12 cellular contexts compared by ENCODE assay signal in genomic region chr5:138460032-138460693, GRCh38. TPM values are rescaled to one million over a fixed set of nuclear protein-coding genes. Genes with fewer than 3 reads are reported as not detected.
DNase-seq lines count a peak whose midpoint lies in the region; ATAC-seq, FAIRE-seq and TF ChIP-seq lines count a peak whose summit lies in the region.
"Had no signal": no experiment of that assay in that cellular context is flagged by ENCODE, and none has a peak within 500 bp of the region (broad histone marks: within the 10 kb centered on the region; RNA-seq: fewer than 3 reads in every experiment).

No MANE protein-coding gene starts in this region.

- H3K36me3 Mint-ChIP-seq in activated CD4-positive, alpha-beta T cell treated with anti-CD3 and anti-CD28 coated beads, Interleukin-2, amount 10 ng/mL, durations not matched to agents 24 days and 14 days (ENCODE audit: low read depth), result no peaks in the 10 kb centered on the region
- H3K36me3 Mint-ChIP-seq in IgD-negative memory B cell (no peaks in the 10 kb centered on the region), astrocyte (ENCODE audit: low read depth, unreplicated experiment) (no peaks in the 10 kb centered on the region)

- no peak overlapping the region for H3K27ac ChIP-seq in astrocyte (ENCODE audit: low read depth, low read length)
- H3K27ac ChIP-seq: left lung had no signal

- H3K4me1 Mint-ChIP-seq in activated CD4-positive, alpha-beta T cell treated with anti-CD3 and anti-CD28 coated beads, Interleukin-2, amount 10 ng/mL, durations not matched to agents 24 days and 14 days, result peaks cover 35% of the 10 kb centered on the region
- H3K4me1 Mint-ChIP-seq in IgD-negative memory B cell (peaks cover 18 to 27% (median 19%) of the 10 kb centered on the region in 3 donors), astrocyte (ENCODE audit: low read depth, unreplicated experiment) (peaks cover 13% of the 10 kb centered on the region)

- ATAC-seq in GM21723 (IDR thresholded peaks at IDR 0.05; ENCODE audit: unreplicated experiment), result no peak
- ATAC-seq: left lung had no signal

- no peak overlapping the region for H3K9ac ChIP-seq in astrocyte (ENCODE audit: low read length)

- TF ChIP-seq CTCF in astrocyte (IDR thresholded peaks at IDR 0.05; ENCODE audit: insufficient read depth, low read depth, low read length), result no peak

- H3K27me3 Mint-ChIP-seq in activated CD4-positive, alpha-beta T cell treated with anti-CD3 and anti-CD28 coated beads, Interleukin-2, amount 10 ng/mL, durations not matched to agents 24 days and 14 days, result no peaks in the 10 kb centered on the region
- H3K27me3 Mint-ChIP-seq in IgD-negative memory B cell (peaks cover 1% of the 10 kb centered on the region), astrocyte (ENCODE audit: low read depth, unreplicated experiment) (peaks cover 23% of the 10 kb centered on the region)

- intact Hi-C loops in activated CD4-positive, alpha-beta T cell treated with anti-CD3 and anti-CD28 coated beads, Interleukin-2, amount 10 ng/mL, durations not matched to agents 24 days and 14 days (cut with micrococcal nuclease), result loop anchor here (10.0 kb wide), 2 partner anchors 705 to 835 kb away; partner anchors contain the start of genes HNRNPA0 and MATR3
- intact Hi-C loops in posterior vena cava (cut with DNase I), result no loop called here

- no peaks in the 10 kb centered on the region for H3K79me2 ChIP-seq in astrocyte (ENCODE audit: insufficient read depth, low read length)

- H3K4me1 ChIP-seq in astrocyte (ENCODE audit: insufficient read depth, low read length), result peaks cover 10% of the 10 kb centered on the region

- no peaks in the 10 kb centered on the region for H3K9me3 Mint-ChIP-seq in activated CD4-positive, alpha-beta T cell treated with anti-CD3 and anti-CD28 coated beads, Interleukin-2, amount 10 ng/mL, durations not matched to agents 24 days and 14 days
- H3K9me3 Mint-ChIP-seq in IgD-negative memory B cell (no peaks in the 10 kb centered on the region), astrocyte (ENCODE audit: unreplicated experiment) (no peaks in the 10 kb centered on the region)
- H3K9me3 Mint-ChIP-seq: nephron progenitor cell had no signal

- no peaks in the 10 kb centered on the region for H3K27me3 ChIP-seq in astrocyte (ENCODE audit: insufficient read depth, low read length)
- H3K27me3 ChIP-seq: left lung had no signal

- no peaks in the 10 kb centered on the region for H4K20me1 ChIP-seq in astrocyte (ENCODE audit: insufficient read depth, low read length)

- H3K36me3 ChIP-seq in astrocyte (ENCODE audit: insufficient read depth, low read length), result no peaks in the 10 kb centered on the region
- H3K36me3 ChIP-seq: left lung had no signal

- no peak overlapping the region for H2AFZ ChIP-seq in astrocyte (ENCODE audit: low read depth, low read length)

- H3K4me3 ChIP-seq in astrocyte (ENCODE audit: insufficient read depth, low read depth, low read length), result no peak overlapping the region
- H3K4me3 ChIP-seq: left lung had no signal

- no peak overlapping the region for H3K4me2 ChIP-seq in astrocyte (ENCODE audit: low read length)

- no peaks in the 10 kb centered on the region for H3K9me3 ChIP-seq in astrocyte (ENCODE audit: insufficient read depth, low read depth, low read length)
- H3K9me3 ChIP-seq: left lung had no signal

- peak overlapping the region; percentile 98 for H3K27ac Mint-ChIP-seq in activated CD4-positive, alpha-beta T cell treated with anti-CD3 and anti-CD28 coated beads, Interleukin-2, amount 10 ng/mL, durations not matched to agents 24 days and 14 days
- peak overlapping the region in 2 of 3 donors; percentile 57 to 64 for H3K27ac Mint-ChIP-seq in IgD-negative memory B cell
- no peak overlapping the region for H3K27ac Mint-ChIP-seq in astrocyte (ENCODE audit: unreplicated experiment)

- H3K4me3 Mint-ChIP-seq in activated CD4-positive, alpha-beta T cell treated with anti-CD3 and anti-CD28 coated beads, Interleukin-2, amount 10 ng/mL, durations not matched to agents 24 days and 14 days, result peak overlapping the region; percentile 46
- peak overlapping the region in 2 of 4 donors; percentile 23 to 87 for H3K4me3 Mint-ChIP-seq in IgD-negative memory B cell
- peak overlapping the region; percentile 42 for H3K4me3 Mint-ChIP-seq in astrocyte (ENCODE audit: unreplicated experiment)
- H3K4me3 Mint-ChIP-seq: nephron progenitor cell had no signal

- FAIRE-seq in astrocyte (lab: Jason Lieb, UNC), result no peak

- no peak for DNase-seq in activated CD4-positive, alpha-beta T cell treated with anti-CD3 and anti-CD28 coated beads, Interleukin-2, amount 10 ng/mL, durations not matched to agents 24 days and 14 days
- no peak for DNase-seq in activated CD4-positive, alpha-beta T cell treated with anti-CD3 and anti-CD28 coated beads, Interleukin-2, amount 50 U/mL, for 1 hour
- DNase-seq in astrocyte (ENCODE audit: low read depth) (no peak), posterior vena cava (ENCODE audit: low spot score) (peak; percentile 50), NCI-H1436 (lab: John Stamatoyannopoulos, UW) (no peak), cerebellum (ENCODE audit: low spot score) (no peak)
- DNase-seq: GOT3, NCI-H1105 treated with DMSO at 0.1 percent for 48 hours, nephron progenitor cell had no signal

RNA-seq across cellular contexts. Expression of gene EGR1, which starts 5.1 kb away (rescaled TPM):
- total RNA-seq in activated CD4-positive, alpha-beta T cell treated with anti-CD3 and anti-CD28 coated beads, Interleukin-2, amount 10 ng/mL, durations not matched to agents 24 days and 14 days, result 53.4 and 54.6 TPM in 2 replicates
- 32.3 TPM for polyA plus RNA-seq in IgD-negative memory B cell
- total RNA-seq in astrocyte, result 24.4 and 31.5 TPM in 2 replicates
- total RNA-seq in posterior vena cava, result 100 to 1,000 TPM; 115 to 412 TPM
- total RNA-seq in cerebellum, result 1.9 TPM

RNA-seq across cellular contexts. Expression of gene REEP2, which starts 21.3 kb away (rescaled TPM):
- total RNA-seq in activated CD4-positive, alpha-beta T cell treated with anti-CD3 and anti-CD28 coated beads, Interleukin-2, amount 10 ng/mL, durations not matched to agents 24 days and 14 days, result 3.5 and 4.6 TPM in 2 replicates
- not detected for polyA plus RNA-seq in IgD-negative memory B cell
- 16.0 and 17.2 TPM in 2 replicates for total RNA-seq in astrocyte
- total RNA-seq in posterior vena cava, result 10 to 100 TPM; 12.5 to 13.0 TPM
- 40.3 TPM for total RNA-seq in cerebellum
